In the genomic region with DNA sequence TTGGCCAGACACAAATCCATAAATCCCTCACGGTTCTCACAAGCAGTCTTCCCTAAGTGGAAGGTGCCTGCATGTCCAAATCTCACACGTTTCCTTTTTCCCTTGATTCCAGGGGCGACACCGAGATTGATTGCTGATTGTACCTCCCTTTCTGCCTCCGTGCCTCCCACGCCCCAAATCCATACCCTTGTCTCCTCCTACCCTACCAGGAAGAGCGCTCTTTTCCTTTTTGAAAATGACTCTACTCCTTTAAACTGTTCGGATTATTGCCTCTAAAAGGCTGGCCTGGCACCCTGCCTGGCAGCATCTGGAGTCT, we compare ENCODE assay signal across 13 cellular contexts. TPM values are rescaled to one million over a fixed set of nuclear protein-coding genes. Genes with fewer than 3 reads are reported as not detected.
DNase-seq lines count a peak whose midpoint lies in the region; ATAC-seq and TF ChIP-seq lines count a peak whose summit lies in the region.
"Had no signal": no experiment of that assay in that cellular context is flagged by ENCODE, and none has a peak within 500 bp of the region (broad histone marks: within the 10 kb centered on the region; RNA-seq: fewer than 3 reads in every experiment).

No MANE protein-coding gene starts in this region.

- no peaks in the 10 kb centered on the region for H3K9me3 Mint-ChIP-seq in stimulated activated naive CD8-positive, alpha-beta T cell treated with anti-CD3 and anti-CD28 coated beads, Interleukin-15, amount 100 ng/mL, for 72 hours
- no peaks in the 10 kb centered on the region for H3K9me3 Mint-ChIP-seq in chondrocyte (ENCODE audit: low read depth)
- peaks cover 0 to 1% (median 0%) of the 10 kb centered on the region in 11 donors for H3K9me3 Mint-ChIP-seq in naive thymus-derived CD4-positive, alpha-beta T cell
- H3K9me3 Mint-ChIP-seq: CD8-positive, alpha-beta T cell; naive B cell had no signal

- H3K27ac Mint-ChIP-seq in stimulated activated naive CD8-positive, alpha-beta T cell treated with anti-CD3 and anti-CD28 coated beads, Interleukin-15, amount 100 ng/mL, for 72 hours = no peak overlapping the region
- H3K27ac Mint-ChIP-seq in chondrocyte (ENCODE audit: unreplicated experiment) = peak overlapping the region; percentile 100
- peak overlapping the region in 1 of 9 donors; percentile 74 for H3K27ac Mint-ChIP-seq in naive thymus-derived CD4-positive, alpha-beta T cell
- H3K27ac Mint-ChIP-seq: CD8-positive, alpha-beta T cell; naive B cell had no signal

- peak overlapping the region; percentile 68 to 97 for H3K4me3 Mint-ChIP-seq in stimulated activated naive CD8-positive, alpha-beta T cell treated with anti-CD3 and anti-CD28 coated beads, Interleukin-15, amount 100 ng/mL, for 72 hours
- H3K4me3 Mint-ChIP-seq in chondrocyte (ENCODE audit: unreplicated experiment) = peak overlapping the region; percentile 99
- H3K4me3 Mint-ChIP-seq in naive thymus-derived CD4-positive, alpha-beta T cell = peak overlapping the region in 6 of 10 donors; percentile 29 to 73 (median 49)
- H3K4me3 Mint-ChIP-seq: CD8-positive, alpha-beta T cell had no signal

- H3K4me3 ChIP-seq in naive thymus-derived CD4-positive, alpha-beta T cell (ENCODE audit: low read length) = no peak overlapping the region

- peaks cover 84% of the 10 kb centered on the region for H3K36me3 Mint-ChIP-seq in chondrocyte (ENCODE audit: low read depth)
- H3K36me3 Mint-ChIP-seq in naive thymus-derived CD4-positive, alpha-beta T cell = peaks cover 0 to 42% (median 0%) of the 10 kb centered on the region in 5 donors
- H3K36me3 Mint-ChIP-seq: CD8-positive, alpha-beta T cell had no signal

- H3K27ac ChIP-seq in naive thymus-derived CD4-positive, alpha-beta T cell (ENCODE audit: low read depth, low read length) = no peak overlapping the region
- H3K27ac ChIP-seq: KMS-11 had no signal

- POLR2A ChIA-PET in naive thymus-derived CD4-positive, alpha-beta T cell (lab: Charles Lee) = no interaction called here

- DNase-seq in stimulated activated naive CD8-positive, alpha-beta T cell treated with anti-CD3 and anti-CD28 coated beads, Interleukin-15, amount 100 ng/mL, for 72 hours = no peak
- DNase-seq in stimulated activated naive CD8-positive, alpha-beta T cell treated with anti-CD3 and anti-CD28 coated beads, Interleukin-15, Interleukin-2, amounts not matched to agents 100 U/mL and 50 U/mL, for 24 hours = no peak
- DNase-seq in chondrocyte (ENCODE audit: low spot score) (no peak), ureter (ENCODE audit: low spot score) (no peak)
- DNase-seq in naive thymus-derived CD4-positive, alpha-beta T cell = no peak
- no peak for DNase-seq in stimulated activated naive CD4-positive, alpha-beta T cell treated with Interleukin-2 at 50 U/mL for 16 hours (lab: John Stamatoyannopoulos, UW)
- DNase-seq: naive B cell; NCI-H226; stimulated activated CD4-positive, alpha-beta T cell treated with anti-CD3 and anti-CD28 coated beads, Interleukin-1b, Interleukin-23, amount 100 ng/mL, for 48 hours had no signal

- TF ChIP-seq CTCF in chondrocyte (IDR thresholded peaks at IDR 0.05) = no peak

- H3K4me1 ChIP-seq in naive thymus-derived CD4-positive, alpha-beta T cell (ENCODE audit: control insufficient read depth in 2 of 2, insufficient read depth in 2 of 2, low read length in 2 of 2) = no peaks in the 10 kb centered on the region

- intact Hi-C loops in naive thymus-derived CD4-positive, alpha-beta T cell (cut with micrococcal nuclease) = loop anchor here in 1 of 2 donors (10.0 kb wide), 2 partner anchors 1139 to 1939 kb away; a partner anchor contains a TSS

- no peaks in the 10 kb centered on the region for H3K36me3 ChIP-seq in naive thymus-derived CD4-positive, alpha-beta T cell (ENCODE audit: control insufficient read depth in 2 of 3, insufficient read depth in 3 of 3, low read length in 3 of 3)

- peaks cover 32% of the 10 kb centered on the region for H3K4me1 Mint-ChIP-seq in stimulated activated naive CD8-positive, alpha-beta T cell treated with anti-CD3 and anti-CD28 coated beads, Interleukin-15, amount 100 ng/mL, for 72 hours
- peaks cover 76% of the 10 kb centered on the region for H3K4me1 Mint-ChIP-seq in chondrocyte (ENCODE audit: low read depth)
- H3K4me1 Mint-ChIP-seq in naive thymus-derived CD4-positive, alpha-beta T cell = peaks cover 7 to 38% (median 30%) of the 10 kb centered on the region in 7 donors

- ATAC-seq in stimulated activated naive CD8-positive, alpha-beta T cell treated with anti-CD3 and anti-CD28 coated beads, Interleukin-15, amount 100 ng/mL, for 72 hours = no peak
- ATAC-seq in stimulated activated naive CD8-positive, alpha-beta T cell treated with anti-CD3 and anti-CD28 coated beads, Interleukin-15, Interleukin-2, amounts not matched to agents 100 U/mL and 50 U/mL, for 24 hours = no peak
- ATAC-seq in naive thymus-derived CD4-positive, alpha-beta T cell = no peak
- ATAC-seq in HG03175 (IDR thresholded peaks at IDR 0.05; ENCODE audit: unreplicated experiment) (no peak), HG02852 (IDR thresholded peaks at IDR 0.05; ENCODE audit: unreplicated experiment) (no peak)
- ATAC-seq: CD8-positive, alpha-beta T cell had no signal

- CTCF ChIA-PET in naive thymus-derived CD4-positive, alpha-beta T cell (lab: Charles Lee) = no interaction called here

- H3K27me3 Mint-ChIP-seq in stimulated activated naive CD8-positive, alpha-beta T cell treated with anti-CD3 and anti-CD28 coated beads, Interleukin-15, amount 100 ng/mL, for 72 hours = peaks cover 60% of the 10 kb centered on the region
- H3K27me3 Mint-ChIP-seq in chondrocyte (ENCODE audit: low read depth) = no peaks in the 10 kb centered on the region
- peaks cover 3 to 69% (median 56%) of the 10 kb centered on the region in 5 donors for H3K27me3 Mint-ChIP-seq in naive thymus-derived CD4-positive, alpha-beta T cell

- no peaks in the 10 kb centered on the region for H3K9me3 ChIP-seq in naive thymus-derived CD4-positive, alpha-beta T cell (ENCODE audit: control insufficient read depth in 2 of 3, low read length in 3 of 3)

- peaks cover 0 to 8% of the 10 kb centered on the region in 2 donors for H3K27me3 ChIP-seq in naive thymus-derived CD4-positive, alpha-beta T cell (ENCODE audit: control insufficient read depth in 2 of 2, insufficient read depth in 2 of 2, low read length in 2 of 2)

RNA-seq across cellular contexts. Expression of a gene that starts 4.5 kb away (rescaled TPM):
- total RNA-seq in chondrocyte (321 to 1,121 TPM (median 1,110 TPM) in 3 replicates), ureter (8.8 TPM)
- 10 to 100 TPM in 1 of 5 experiments, not detected in 4; 28.3 TPM for total RNA-seq in naive thymus-derived CD4-positive, alpha-beta T cell
- polyA plus RNA-seq in naive thymus-derived CD4-positive, alpha-beta T cell = not detected
- total RNA-seq: CD8-positive, alpha-beta T cell had no signal

Comparison
In these comparisons a context has a peak if more than half of its experiments do, and no peak if none do; other contexts are left out.
1. H3K4me3 Mint-ChIP-seq: peak in every context shown above with its lines; median percentile 99 in chondrocyte; 82 in stimulated activated naive CD8-positive, alpha-beta T cell treated with anti-CD3 and anti-CD28 coated beads, Interleukin-15, amount 100 ng/mL, for 72 hours; 49 in naive thymus-derived CD4-positive, alpha-beta T cell.
2. RNA of a gene that starts 4.5 kb away (total RNA-seq): 321 to 1,121 TPM in chondrocyte; 8.8 TPM in ureter (single experiment) and 28.3 TPM in naive thymus-derived CD4-positive, alpha-beta T cell; every median in the first group is over 10 times any median in the second.